8 cellular contexts compared by ENCODE assay signal in the genomic region with DNA sequence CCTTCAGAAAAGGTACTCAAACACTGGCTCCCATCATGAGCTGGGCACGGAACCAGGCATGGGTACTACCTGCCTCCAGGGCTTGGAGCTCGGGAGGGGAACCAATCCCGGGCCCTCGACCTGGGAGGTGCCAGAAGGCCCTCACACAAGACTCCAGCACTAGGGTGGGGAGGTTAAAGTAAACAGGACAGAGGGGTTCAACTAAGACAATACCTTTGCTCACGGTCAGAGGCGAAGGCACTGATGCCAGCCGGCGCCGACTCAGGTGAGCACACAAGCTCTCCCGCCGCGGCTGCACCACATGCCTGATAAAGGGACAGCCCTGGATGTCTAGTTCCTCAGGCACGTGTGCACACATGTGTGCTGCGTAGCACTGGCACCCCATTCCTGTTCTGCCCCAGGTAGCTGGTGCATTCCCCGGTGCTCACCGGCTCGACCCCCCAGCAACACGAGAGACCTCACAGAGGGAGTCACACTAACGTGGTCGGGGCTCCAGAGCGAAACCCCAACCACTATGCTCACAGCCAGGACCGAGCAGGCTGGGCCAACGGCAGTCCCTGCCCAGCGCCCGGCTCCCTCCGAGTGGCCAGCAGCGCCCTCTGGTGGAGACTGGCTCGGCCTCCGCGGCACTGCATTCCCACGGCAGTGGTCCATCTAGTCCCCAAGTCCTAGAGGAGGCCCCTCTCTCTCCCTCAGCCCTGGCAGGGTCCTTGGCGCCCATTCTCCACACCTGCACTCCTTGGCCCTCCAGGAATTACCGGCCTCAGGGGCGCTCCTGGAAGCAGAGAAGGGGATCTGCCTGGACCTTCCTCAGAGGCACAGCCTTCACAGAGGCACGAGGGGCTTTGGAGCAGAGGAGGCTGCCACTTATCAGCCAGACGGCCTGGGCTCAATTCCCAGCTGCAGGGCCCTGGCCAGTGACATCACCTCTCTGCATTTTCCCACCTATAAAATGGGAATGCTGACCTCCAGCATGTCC. TPM values are rescaled to one million over a fixed set of nuclear protein-coding genes. Genes with fewer than 3 reads are reported as not detected.
A peak's percentile ranks its signal among the peaks of the same experiment; 100 is the strongest.
DNase-seq lines count a peak whose midpoint lies in the region; ATAC-seq and TF ChIP-seq lines count a peak whose summit lies in the region.

No MANE protein-coding gene starts in this region.

- no peaks in the 10 kb centered on the region for H3K36me3 ChIP-seq in osteoblast (ENCODE audit: insufficient read depth, low read length)

- H4K20me1 ChIP-seq in osteoblast (ENCODE audit: insufficient read depth, low read length), result peaks cover 84% of the 10 kb centered on the region

- DNase-seq in COLO668 (lab: John Stamatoyannopoulos, UW; ENCODE audit: unreplicated experiment) (peak; percentile 47), HUDEP-2 (lab: John Stamatoyannopoulos, UW; ENCODE audit: unreplicated experiment in 76 of 76) (peak in 53 of 76 experiments; percentile 5 to 72 (median 43)), SHP77 treated with DMSO at 0.1 percent for 48 hours (lab: John Stamatoyannopoulos, UW) (peak; percentile 1), activated gamma-delta T cell treated with Interleukin-2 at 50 U/mL for 16 hours (peak; percentile 65), foreskin melanocyte (peak; percentile 28), osteoblast (ENCODE audit: insufficient read length, low spot score, missing footprints) (peak; percentile 100), superior temporal gyrus (ENCODE audit: extremely low spot score) (peak; percentile 88)

- ATAC-seq in GM19455 (IDR thresholded peaks at IDR 0.05; ENCODE audit: unreplicated experiment), result no peak

- no peak overlapping the region for H2AFZ ChIP-seq in osteoblast (ENCODE audit: low read length)

- H3K4me1 ChIP-seq in osteoblast (ENCODE audit: insufficient read depth, low read length), result peaks cover 12% of the 10 kb centered on the region

- H3K27me3 ChIP-seq in osteoblast (ENCODE audit: insufficient read depth, low read length), result no peaks in the 10 kb centered on the region

- H3K4me3 ChIP-seq in osteoblast (ENCODE audit: insufficient read depth, low read length), result peak overlapping the region; percentile 45

- TF ChIP-seq CTCF in osteoblast (IDR thresholded peaks at IDR 0.05; ENCODE audit: extremely low read depth, low read depth, low read length), result peak; percentile 86

- peak overlapping the region; percentile 71 for H3K4me2 ChIP-seq in osteoblast (ENCODE audit: insufficient read depth, low read length)

- H3K9me3 ChIP-seq in osteoblast (ENCODE audit: low read depth, low read length), result no peaks in the 10 kb centered on the region

- H3K27ac ChIP-seq in osteoblast (ENCODE audit: low read depth, low read length), result no peak overlapping the region

- peaks cover 64% of the 10 kb centered on the region for H3K79me2 ChIP-seq in osteoblast (ENCODE audit: insufficient read depth, low read length)

RNA-seq across cellular contexts. Expression of gene MOB2, which starts 28.8 kb away (rescaled TPM):
- total RNA-seq in osteoblast, result 28.2 and 29.8 TPM in 2 replicates

RNA-seq across cellular contexts. Expression of gene DUSP8, which starts 56.7 kb away (rescaled TPM):
- under 0.01 TPM in 2 replicates for total RNA-seq in osteoblast

Comparison
In these comparisons a context has a peak if more than half of its experiments do, and no peak if none do; other contexts are left out.
1. DNase-seq: peak in every context shown above with its lines; median percentile 100 in osteoblast; 88 in superior temporal gyrus; 65 in activated gamma-delta T cell treated with Interleukin-2 at 50 U/mL for 16 hours; 47 in COLO668; 43 in HUDEP-2; 28 in foreskin melanocyte; 1 in SHP77 treated with DMSO at 0.1 percent for 48 hours.